ENCODE assay signal across 24 cellular contexts in genomic region chr17:9968881-9969280, GRCh38.
DNase-seq lines count a peak whose midpoint lies in the region; ATAC-seq and TF ChIP-seq lines count a peak whose summit lies in the region.
"Had no signal": no experiment of that assay in that cellular context is flagged by ENCODE, and none has a peak within 500 bp of the region (broad histone marks: within the 10 kb centered on the region; RNA-seq: fewer than 3 reads in every experiment).

No MANE protein-coding gene starts in this region.

- H3K27ac Mint-ChIP-seq in natural killer cell treated with Interleukin-12 subunit alpha and Interleukin-12 subunit beta and Interleukin-15 and Interleukin-18, amount 100 ng/mL, for 72 hours: peak overlapping the region in 1 of 2 donors; percentile 48
- H3K27ac Mint-ChIP-seq: activated B cell treated with CpG ODN at 0.5 μM for 24 hours, nephron had no signal

- H3K4me1 ChIP-seq in BLaER1 (peaks cover 88% of the 10 kb centered on the region), Loucy (ENCODE audit: insufficient read depth, low read length, poor library complexity, severe bottlenecking) (peaks cover 33% of the 10 kb centered on the region), A673 (ENCODE audit: insufficient read depth, low read length, poor library complexity, severe bottlenecking) (no peaks in the 10 kb centered on the region)
- H3K4me1 ChIP-seq: Caco-2, SJCRH30 had no signal

- H3F3A ChIP-seq in Loucy (ENCODE audit: low read depth): no peaks in the 10 kb centered on the region

- H3K27me3 ChIP-seq in BLaER1 (no peaks in the 10 kb centered on the region), Loucy (ENCODE audit: insufficient read depth, low read length, poor library complexity, severe bottlenecking) (no peaks in the 10 kb centered on the region), A673 (replicated peaks; ENCODE audit: insufficient read depth, low read depth, low read length, poor library complexity) (no peaks in the 10 kb centered on the region)
- H3K27me3 ChIP-seq: esophagus squamous epithelium, ovary, Peyer's patch, right atrium auricular region, SJCRH30, transverse colon had no signal

- no peak overlapping the region for H2AFZ ChIP-seq in Loucy (ENCODE audit: low read length)

- H3K9me2 ChIP-seq in Loucy (replicated peaks; ENCODE audit: low read depth, low read length): no peaks in the 10 kb centered on the region

- peaks cover 10% of the 10 kb centered on the region; the same call in 1 of the 2 replicates for H3K36me3 ChIP-seq in BLaER1
- H3K36me3 ChIP-seq in Loucy (ENCODE audit: insufficient read depth, low read length): peaks cover 7% of the 10 kb centered on the region; the same call in 1 of the 2 replicates
- no peaks in the 10 kb centered on the region for H3K36me3 ChIP-seq in A673 (ENCODE audit: insufficient read depth, low read length, poor library complexity, severe bottlenecking)
- H3K36me3 ChIP-seq: esophagus squamous epithelium, ovary, Peyer's patch, right atrium auricular region, SJCRH30, transverse colon had no signal

- H3K4me3 ChIP-seq in BLaER1: no peak overlapping the region
- no peak overlapping the region for H3K4me3 ChIP-seq in Loucy (ENCODE audit: low read length, poor library complexity, severe bottlenecking)
- no peak overlapping the region for H3K4me3 ChIP-seq in A673 (ENCODE audit: low read depth, low read length, poor library complexity, severe bottlenecking)
- H3K4me3 ChIP-seq: esophagus squamous epithelium, ovary, Peyer's patch, right atrium auricular region, SJCRH30, transverse colon had no signal

- TF ChIP-seq CTCF in Loucy (conservative IDR thresholded peaks at IDR 0.05; ENCODE audit: low read length) (no peak), A673 (conservative IDR thresholded peaks at IDR 0.05; ENCODE audit: low read depth, low read length) (no peak)

- POLR2A ChIA-PET in A673 (lab: Charles Lee; ENCODE audit: low non-redundant PET): no interaction called here

- H4K20me1 ChIP-seq in BLaER1 (peaks cover 29% of the 10 kb centered on the region; the same call in 1 of the 2 replicates), Loucy (ENCODE audit: insufficient read depth, low read length, poor library complexity, severe bottlenecking) (no peaks in the 10 kb centered on the region)

- CTCF ChIA-PET in A673 (lab: Charles Lee): no interaction called here

- no peaks in the 10 kb centered on the region for H3K9me3 Mint-ChIP-seq in natural killer cell treated with Interleukin-12 subunit alpha and Interleukin-12 subunit beta and Interleukin-15 and Interleukin-18, amount 100 ng/mL, for 72 hours
- H3K9me3 Mint-ChIP-seq: activated B cell treated with CpG ODN at 0.5 μM for 24 hours, nephron had no signal

- H3K9me3 ChIP-seq in BLaER1: no peaks in the 10 kb centered on the region
- H3K9me3 ChIP-seq in Loucy (ENCODE audit: insufficient read depth, low read depth, low read length): no peaks in the 10 kb centered on the region
- H3K9me3 ChIP-seq in A673 (ENCODE audit: low read depth, low read length, poor library complexity, severe bottlenecking): no peaks in the 10 kb centered on the region
- H3K9me3 ChIP-seq: Caco-2, esophagus squamous epithelium, ovary, Peyer's patch, right atrium auricular region, SJCRH30, transverse colon had no signal

- H3K79me2 ChIP-seq in Loucy (ENCODE audit: insufficient read depth, low read length): peaks cover 34% of the 10 kb centered on the region; the same call in 1 of the 2 replicates

- H3K36me3 Mint-ChIP-seq in natural killer cell treated with Interleukin-12 subunit alpha and Interleukin-12 subunit beta and Interleukin-15 and Interleukin-18, amount 100 ng/mL, for 72 hours: no peaks in the 10 kb centered on the region

- peak; percentile 81 for ATAC-seq in esophagus mucosa
- no peak for ATAC-seq in natural killer cell treated with Interleukin-12 subunit alpha and Interleukin-12 subunit beta and Interleukin-15 and Interleukin-18, amount 100 ng/mL, for 72 hours
- ATAC-seq in GM19452 (IDR thresholded peaks at IDR 0.05; ENCODE audit: unreplicated experiment): no peak
- no peak for ATAC-seq in left ventricle myocardium superior

- H3K27ac ChIP-seq in BLaER1 (no peak overlapping the region), A673 (ENCODE audit: low read depth, low read length, poor library complexity, severe bottlenecking) (no peak overlapping the region)
- H3K27ac ChIP-seq: esophagus squamous epithelium, ovary, Peyer's patch, right atrium auricular region, SJCRH30, transverse colon had no signal

- no peak overlapping the region for H3K4me3 Mint-ChIP-seq in natural killer cell treated with Interleukin-12 subunit alpha and Interleukin-12 subunit beta and Interleukin-15 and Interleukin-18, amount 100 ng/mL, for 72 hours
- H3K4me3 Mint-ChIP-seq: activated B cell treated with CpG ODN at 0.5 μM for 24 hours, nephron had no signal

- BruUV-seq in A673 (replicated peaks; lab: Mats Ljungman, UMichigan): no TSS peak

- H3K27me3 Mint-ChIP-seq in natural killer cell treated with Interleukin-12 subunit alpha and Interleukin-12 subunit beta and Interleukin-15 and Interleukin-18, amount 100 ng/mL, for 72 hours: no peaks in the 10 kb centered on the region
- H3K27me3 Mint-ChIP-seq: activated B cell treated with CpG ODN at 0.5 μM for 24 hours had no signal

- peak overlapping the region; percentile 57 for H3K4me2 ChIP-seq in BLaER1
- H3K4me2 ChIP-seq in Loucy (ENCODE audit: low read depth, low read length, poor library complexity, severe bottlenecking): peak overlapping the region; percentile 7

- intact Hi-C loops in A673 (cut with micrococcal nuclease; ENCODE audit: unreplicated experiment) (no loop called here), left ventricle myocardium superior (cut with micrococcal nuclease) (no loop called here)

- H3K9ac ChIP-seq in BLaER1: no peak overlapping the region
- no peak overlapping the region for H3K9ac ChIP-seq in Loucy (ENCODE audit: low read depth, low read length, poor library complexity, severe bottlenecking)

- peaks cover 22 to 38% of the 10 kb centered on the region in 2 donors for H3K4me1 Mint-ChIP-seq in natural killer cell treated with Interleukin-12 subunit alpha and Interleukin-12 subunit beta and Interleukin-15 and Interleukin-18, amount 100 ng/mL, for 72 hours (ENCODE audit: low read depth in 2 of 2)

- peak; percentile 54 for DNase-seq in natural killer cell treated with Interleukin-12 subunit alpha and Interleukin-12 subunit beta and Interleukin-15 and Interleukin-18, amount 100 ng/mL, for 72 hours (ENCODE audit: low spot score)
- DNase-seq in activated CD4-positive, CD25-positive, alpha-beta regulatory T cell (lab: John Stamatoyannopoulos, UW): no peak
- DNase-seq in A673 (ENCODE audit: low spot score) (no peak), left ventricle myocardium superior (no peak)
- DNase-seq: activated B cell treated with CpG ODN at 0.5 μM for 24 hours; activated naive CD4-positive, alpha-beta T cell treated with Interleukin-2 at 50 U/mL for 16 hours; amniotic stem cell; C1 segment of cervical spinal cord; Caco-2; dermis blood vessel endothelial cell; DND-41; esophagus squamous epithelium; NCI-H1105; NCI-H187 treated with DMSO at 0.1 percent for 48 hours; ovary; SJCRH30; transverse colon had no signal
